1 cellular context compared by ENCODE assay signal in genomic region chr9:128733256-128733655, GRCh38.
TF ChIP-seq lines count a peak whose summit lies in the region.

No MANE protein-coding gene starts in this region.

TF ChIP-seq in HepG2, 621 proteins besides CTCF, POLR2A, EP300 and RAD21 (continued from another document and continues in another):
- TF ChIP-seq TCF12 (IDR thresholded peaks at IDR 0.05): no peak
- no peak for TF ChIP-seq TCF12 (CRISPR knock-in tag; IDR thresholded peaks at IDR 0.05)
- TF ChIP-seq, protein P1, sequence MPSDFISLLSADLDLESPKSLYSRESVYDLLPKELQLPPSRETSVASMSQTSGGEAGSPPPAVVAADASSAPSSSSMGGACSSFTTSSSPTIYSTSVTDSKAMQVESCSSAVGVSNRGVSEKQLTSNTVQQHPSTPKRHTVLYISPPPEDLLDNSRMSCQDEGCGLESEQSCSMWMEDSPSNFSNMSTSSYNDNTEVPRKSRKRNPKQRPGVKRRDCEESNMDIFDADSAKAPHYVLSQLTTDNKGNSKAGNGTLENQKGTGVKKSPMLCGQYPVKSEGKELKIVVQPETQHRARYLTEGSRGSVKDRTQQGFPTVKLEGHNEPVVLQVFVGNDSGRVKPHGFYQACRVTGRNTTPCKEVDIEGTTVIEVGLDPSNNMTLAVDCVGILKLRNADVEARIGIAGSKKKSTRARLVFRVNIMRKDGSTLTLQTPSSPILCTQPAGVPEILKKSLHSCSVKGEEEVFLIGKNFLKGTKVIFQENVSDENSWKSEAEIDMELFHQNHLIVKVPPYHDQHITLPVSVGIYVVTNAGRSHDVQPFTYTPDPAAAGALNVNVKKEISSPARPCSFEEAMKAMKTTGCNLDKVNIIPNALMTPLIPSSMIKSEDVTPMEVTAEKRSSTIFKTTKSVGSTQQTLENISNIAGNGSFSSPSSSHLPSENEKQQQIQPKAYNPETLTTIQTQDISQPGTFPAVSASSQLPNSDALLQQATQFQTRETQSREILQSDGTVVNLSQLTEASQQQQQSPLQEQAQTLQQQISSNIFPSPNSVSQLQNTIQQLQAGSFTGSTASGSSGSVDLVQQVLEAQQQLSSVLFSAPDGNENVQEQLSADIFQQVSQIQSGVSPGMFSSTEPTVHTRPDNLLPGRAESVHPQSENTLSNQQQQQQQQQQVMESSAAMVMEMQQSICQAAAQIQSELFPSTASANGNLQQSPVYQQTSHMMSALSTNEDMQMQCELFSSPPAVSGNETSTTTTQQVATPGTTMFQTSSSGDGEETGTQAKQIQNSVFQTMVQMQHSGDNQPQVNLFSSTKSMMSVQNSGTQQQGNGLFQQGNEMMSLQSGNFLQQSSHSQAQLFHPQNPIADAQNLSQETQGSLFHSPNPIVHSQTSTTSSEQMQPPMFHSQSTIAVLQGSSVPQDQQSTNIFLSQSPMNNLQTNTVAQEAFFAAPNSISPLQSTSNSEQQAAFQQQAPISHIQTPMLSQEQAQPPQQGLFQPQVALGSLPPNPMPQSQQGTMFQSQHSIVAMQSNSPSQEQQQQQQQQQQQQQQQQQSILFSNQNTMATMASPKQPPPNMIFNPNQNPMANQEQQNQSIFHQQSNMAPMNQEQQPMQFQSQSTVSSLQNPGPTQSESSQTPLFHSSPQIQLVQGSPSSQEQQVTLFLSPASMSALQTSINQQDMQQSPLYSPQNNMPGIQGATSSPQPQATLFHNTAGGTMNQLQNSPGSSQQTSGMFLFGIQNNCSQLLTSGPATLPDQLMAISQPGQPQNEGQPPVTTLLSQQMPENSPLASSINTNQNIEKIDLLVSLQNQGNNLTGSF (CRISPR knock-in tag; IDR thresholded peaks at IDR 0.05): no peak
- TF ChIP-seq HMGA1 (CRISPR knock-in tag; conservative IDR thresholded peaks at IDR 0.05): no peak
- no peak for TF ChIP-seq ZNF24 (IDR thresholded peaks at IDR 0.05)
- TF ChIP-seq ZNF343 (CRISPR knock-in tag; IDR thresholded peaks at IDR 0.05): no peak
- peak; percentile 39; the same call in 1 of the 2 replicates for TF ChIP-seq DRAP1 (CRISPR knock-in tag; IDR thresholded peaks at IDR 0.05)
- 0 out of 2 replicates have a peak, but pooled peaks have one; percentile 27 for TF ChIP-seq ARNT2 (CRISPR knock-in tag; IDR thresholded peaks at IDR 0.05; ENCODE audit: low read depth)
- TF ChIP-seq HOXA7 (CRISPR knock-in tag; IDR thresholded peaks at IDR 0.05): no peak
- TF ChIP-seq GLMP (CRISPR knock-in tag; IDR thresholded peaks at IDR 0.05; ENCODE audit: borderline replicate concordance): no peak
- no peak for TF ChIP-seq NFE2L1 (CRISPR knock-in tag; IDR thresholded peaks at IDR 0.05; ENCODE audit: borderline replicate concordance)
- no peak; the same call in 1 of the 2 replicates for TF ChIP-seq THAP11 (CRISPR knock-in tag; IDR thresholded peaks at IDR 0.05)
- peak; percentile 47; the same call in 1 of the 2 replicates for TF ChIP-seq HDAC1 (CRISPR knock-in tag; IDR thresholded peaks at IDR 0.05)
- TF ChIP-seq SSRP1 (CRISPR knock-in tag; IDR thresholded peaks at IDR 0.05): no peak
- no peak for TF ChIP-seq ONECUT2 (CRISPR knock-in tag; IDR thresholded peaks at IDR 0.05)
- TF ChIP-seq KAT2B (IDR thresholded peaks at IDR 0.05; ENCODE audit: borderline replicate concordance, low read depth, low read length): no peak
- no peak for TF ChIP-seq ZNF275 (CRISPR knock-in tag; IDR thresholded peaks at IDR 0.05; ENCODE audit: borderline replicate concordance)
- TF ChIP-seq ZNF781 (CRISPR knock-in tag; IDR thresholded peaks at IDR 0.05; ENCODE audit: borderline replicate concordance, not compliant biosample characterization): no peak
- TF ChIP-seq, protein P2, sequence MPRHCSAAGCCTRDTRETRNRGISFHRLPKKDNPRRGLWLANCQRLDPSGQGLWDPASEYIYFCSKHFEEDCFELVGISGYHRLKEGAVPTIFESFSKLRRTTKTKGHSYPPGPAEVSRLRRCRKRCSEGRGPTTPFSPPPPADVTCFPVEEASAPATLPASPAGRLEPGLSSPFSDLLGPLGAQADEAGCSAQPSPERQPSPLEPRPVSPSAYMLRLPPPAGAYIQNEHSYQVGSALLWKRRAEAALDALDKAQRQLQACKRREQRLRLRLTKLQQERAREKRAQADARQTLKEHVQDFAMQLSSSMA (CRISPR knock-in tag; IDR thresholded peaks at IDR 0.05): no peak
- no peak for TF ChIP-seq CBX2 (IDR thresholded peaks at IDR 0.05; ENCODE audit: low read depth, low read length)
- TF ChIP-seq CBX2 (CRISPR knock-in tag; IDR thresholded peaks at IDR 0.05; ENCODE audit: low read depth): no peak
- no peak for TF ChIP-seq NR2F1 (CRISPR knock-in tag; IDR thresholded peaks at IDR 0.05)
- no peak for TF ChIP-seq FIP1L1 (IDR thresholded peaks at IDR 0.05; ENCODE audit: borderline replicate concordance, insufficient read depth, low read depth, low read length)
- no peak for TF ChIP-seq KLF11 (CRISPR knock-in tag; IDR thresholded peaks at IDR 0.05)
- peak; percentile 82 to 83; a peak in 2 of 4 replicates for TF ChIP-seq HMGXB4 (CRISPR knock-in tag; IDR thresholded peaks at IDR 0.05; ENCODE audit: borderline replicate concordance in 1 of 2, low read depth in 1 of 2)
- TF ChIP-seq SETDB1 (CRISPR knock-in tag; IDR thresholded peaks at IDR 0.05; ENCODE audit: borderline replicate concordance): no peak
- TF ChIP-seq, protein P3, sequence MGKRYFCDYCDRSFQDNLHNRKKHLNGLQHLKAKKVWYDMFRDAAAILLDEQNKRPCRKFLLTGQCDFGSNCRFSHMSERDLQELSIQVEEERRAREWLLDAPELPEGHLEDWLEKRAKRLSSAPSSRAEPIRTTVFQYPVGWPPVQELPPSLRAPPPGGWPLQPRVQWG (CRISPR knock-in tag; IDR thresholded peaks at IDR 0.05; ENCODE audit: borderline replicate concordance, low read depth): no peak
- TF ChIP-seq SMARCE1 (IDR thresholded peaks at IDR 0.05; ENCODE audit: borderline replicate concordance): no peak
- TF ChIP-seq ZNF709 (CRISPR knock-in tag; IDR thresholded peaks at IDR 0.05): no peak
- no peak for TF ChIP-seq ARID3A (IDR thresholded peaks at IDR 0.05; ENCODE audit: low read depth, low read length)
- no peak for TF ChIP-seq DNMT1 (CRISPR knock-in tag; IDR thresholded peaks at IDR 0.05)
- no peak for TF ChIP-seq ZNF468 (CRISPR knock-in tag; IDR thresholded peaks at IDR 0.05)
- no peak for TF ChIP-seq ZNF224 (CRISPR knock-in tag; IDR thresholded peaks at IDR 0.05)
- no peak for TF ChIP-seq SATB2 (CRISPR knock-in tag; IDR thresholded peaks at IDR 0.05)
- no peak for TF ChIP-seq NKX3-1 (CRISPR knock-in tag; IDR thresholded peaks at IDR 0.05)
- TF ChIP-seq NFATC3 (CRISPR knock-in tag; IDR thresholded peaks at IDR 0.05): no peak
- no peak for TF ChIP-seq SMYD3 (CRISPR knock-in tag; IDR thresholded peaks at IDR 0.05)
- peak; percentile 30; the same call in 1 of the 2 replicates for TF ChIP-seq NR2C2 (CRISPR knock-in tag; IDR thresholded peaks at IDR 0.05; ENCODE audit: borderline replicate concordance)
- TF ChIP-seq ATF3 (CRISPR knock-in tag; IDR thresholded peaks at IDR 0.05): no peak
- TF ChIP-seq CBX5 (CRISPR knock-in tag; IDR thresholded peaks at IDR 0.05; ENCODE audit: borderline replicate concordance): no peak
- TF ChIP-seq, protein P4, sequence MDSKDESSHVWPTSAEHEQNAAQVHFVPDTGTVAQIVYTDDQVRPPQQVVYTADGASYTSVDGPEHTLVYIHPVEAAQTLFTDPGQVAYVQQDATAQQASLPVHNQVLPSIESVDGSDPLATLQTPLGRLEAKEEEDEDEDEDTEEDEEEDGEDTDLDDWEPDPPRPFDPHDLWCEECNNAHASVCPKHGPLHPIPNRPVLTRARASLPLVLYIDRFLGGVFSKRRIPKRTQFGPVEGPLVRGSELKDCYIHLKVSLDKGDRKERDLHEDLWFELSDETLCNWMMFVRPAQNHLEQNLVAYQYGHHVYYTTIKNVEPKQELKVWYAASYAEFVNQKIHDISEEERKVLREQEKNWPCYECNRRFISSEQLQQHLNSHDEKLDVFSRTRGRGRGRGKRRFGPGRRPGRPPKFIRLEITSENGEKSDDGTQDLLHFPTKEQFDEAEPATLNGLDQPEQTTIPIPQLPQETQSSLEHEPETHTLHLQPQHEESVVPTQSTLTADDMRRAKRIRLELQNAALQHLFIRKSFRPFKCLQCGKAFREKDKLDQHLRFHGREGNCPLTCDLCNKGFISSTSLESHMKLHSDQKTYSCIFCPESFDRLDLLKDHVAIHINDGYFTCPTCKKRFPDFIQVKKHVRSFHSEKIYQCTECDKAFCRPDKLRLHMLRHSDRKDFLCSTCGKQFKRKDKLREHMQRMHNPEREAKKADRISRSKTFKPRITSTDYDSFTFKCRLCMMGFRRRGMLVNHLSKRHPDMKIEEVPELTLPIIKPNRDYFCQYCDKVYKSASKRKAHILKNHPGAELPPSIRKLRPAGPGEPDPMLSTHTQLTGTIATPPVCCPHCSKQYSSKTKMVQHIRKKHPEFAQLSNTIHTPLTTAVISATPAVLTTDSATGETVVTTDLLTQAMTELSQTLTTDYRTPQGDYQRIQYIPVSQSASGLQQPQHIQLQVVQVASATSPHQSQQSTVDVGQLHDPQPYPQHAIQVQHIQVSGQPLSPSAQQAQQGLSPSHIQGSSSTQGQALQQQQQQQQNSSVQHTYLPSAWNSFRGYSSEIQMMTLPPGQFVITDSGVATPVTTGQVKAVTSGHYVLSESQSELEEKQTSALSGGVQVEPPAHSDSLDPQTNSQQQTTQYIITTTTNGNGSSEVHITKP (CRISPR knock-in tag; IDR thresholded peaks at IDR 0.05; ENCODE audit: low read depth): 0 out of 2 replicates have a peak, but pooled peaks have one; percentile 44
- TF ChIP-seq ELK4 (CRISPR knock-in tag; IDR thresholded peaks at IDR 0.05; ENCODE audit: borderline replicate concordance): no peak
- no peak for TF ChIP-seq POGZ (CRISPR knock-in tag; IDR thresholded peaks at IDR 0.05)
- TF ChIP-seq, protein P5, sequence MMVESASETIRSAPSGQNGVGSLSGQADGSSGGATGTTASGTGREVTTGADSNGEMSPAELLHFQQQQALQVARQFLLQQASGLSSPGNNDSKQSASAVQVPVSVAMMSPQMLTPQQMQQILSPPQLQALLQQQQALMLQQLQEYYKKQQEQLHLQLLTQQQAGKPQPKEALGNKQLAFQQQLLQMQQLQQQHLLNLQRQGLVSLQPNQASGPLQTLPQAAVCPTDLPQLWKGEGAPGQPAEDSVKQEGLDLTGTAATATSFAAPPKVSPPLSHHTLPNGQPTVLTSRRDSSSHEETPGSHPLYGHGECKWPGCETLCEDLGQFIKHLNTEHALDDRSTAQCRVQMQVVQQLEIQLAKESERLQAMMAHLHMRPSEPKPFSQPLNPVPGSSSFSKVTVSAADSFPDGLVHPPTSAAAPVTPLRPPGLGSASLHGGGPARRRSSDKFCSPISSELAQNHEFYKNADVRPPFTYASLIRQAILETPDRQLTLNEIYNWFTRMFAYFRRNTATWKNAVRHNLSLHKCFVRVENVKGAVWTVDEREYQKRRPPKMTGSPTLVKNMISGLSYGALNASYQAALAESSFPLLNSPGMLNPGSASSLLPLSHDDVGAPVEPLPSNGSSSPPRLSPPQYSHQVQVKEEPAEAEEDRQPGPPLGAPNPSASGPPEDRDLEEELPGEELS (CRISPR knock-in tag; IDR thresholded peaks at IDR 0.05): no peak
